In genomic region chr5:138463335-138464017, GRCh38 we compare ENCODE assay signal across 1 cellular context.
TF ChIP-seq lines count a peak whose summit lies in the region.

No MANE protein-coding gene starts in this region.

TF ChIP-seq in neural cell, 6 proteins besides CTCF, POLR2A, EP300 and RAD21 (continued from another document):
- TF ChIP-seq REST (IDR thresholded peaks at IDR 0.05; ENCODE audit: borderline replicate concordance) = no peak
